ENCODE assay signal across 25 cellular contexts in the genomic region with DNA sequence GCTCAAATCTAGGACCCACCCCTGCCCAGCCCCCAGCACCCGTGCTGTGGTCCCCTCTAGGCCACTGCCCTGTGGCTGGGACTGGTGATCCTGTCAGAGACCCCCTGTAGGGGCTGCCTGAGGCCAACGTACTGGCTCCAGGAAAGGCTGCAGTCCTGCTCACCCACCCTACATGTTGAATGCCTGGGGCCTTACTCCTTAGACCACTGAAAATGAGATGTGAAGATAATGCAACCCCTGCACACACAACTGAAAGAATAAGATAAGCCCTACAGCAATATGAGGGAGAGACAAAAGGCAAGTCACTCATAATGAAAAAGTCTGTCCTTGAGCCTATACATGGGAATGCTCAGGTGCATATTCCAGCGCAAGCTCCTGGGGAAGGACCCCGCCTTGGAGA. TPM values are rescaled to one million over a fixed set of nuclear protein-coding genes. Genes with fewer than 3 reads are reported as not detected.
DNase-seq lines count a peak whose midpoint lies in the region; ATAC-seq, FAIRE-seq and TF ChIP-seq lines count a peak whose summit lies in the region.
"Had no signal": no experiment of that assay in that cellular context is flagged by ENCODE, and none has a peak within 500 bp of the region (broad histone marks: within the 10 kb centered on the region; RNA-seq: fewer than 3 reads in every experiment).

No MANE protein-coding gene starts in this region.

- in situ Hi-C loops in K562 (cut with MboI) (no loop called here), GM13977 (cut with MboI; ENCODE audit: low pct_unique_long_range_greater_than_20kb, low sequenced_read_pairs, unreplicated experiment) (loop anchor here (25.0 kb wide), 1 partner anchor 141 kb away; no protein-coding TSS in a partner anchor)

- CTCF ChIA-PET in K562 (lab: Yijun Ruan, JAX; ENCODE audit: low intra/inter-chr PET ratio) = no interaction called here

- H3K9me1 ChIP-seq in K562 (ENCODE audit: control insufficient read depth, insufficient read depth, low read length) = no peaks in the 10 kb centered on the region

- TF ChIP-seq CTCF in K562 (IDR thresholded peaks at IDR 0.05 in 2 of 3, conservative IDR thresholded peaks at IDR 0.05 in 1 of 3; ENCODE audit: insufficient read depth in 2 of 3, low read depth in 1 of 3, low read length in 3 of 3) = no peak
- TF ChIP-seq CTCF in kidney (IDR thresholded peaks at IDR 0.05; ENCODE audit: borderline replicate concordance, extremely low read depth, insufficient read depth) = no peak
- TF ChIP-seq CTCF in GM13977 (IDR thresholded peaks at IDR 0.05; ENCODE audit: extremely low read depth, insufficient read depth, missing control alignments) = no peak

- H3K4me3 ChIP-seq in K562 = no peak overlapping the region
- no peak overlapping the region for H3K4me3 ChIP-seq in kidney (ENCODE audit: low read length in 2 of 2)
- H3K4me3 ChIP-seq: A549; BLaER1 treated with 17β-estradiol and CSF1 and Interleukin-3, amounts not matched to agents 10 nM and 100 nM had no signal

- no peaks in the 10 kb centered on the region for H3K9me3 Mint-ChIP-seq in stimulated activated memory B cell treated with anti-CD40 and anti-IgM and Interleukin-4, amounts not matched to agents 10 μg/mL and 1 μg/mL and 100 μg/mL, for 72 hours
- H3K9me3 Mint-ChIP-seq: CD14-positive monocyte; CD4-positive, alpha-beta T cell; CD8-positive, alpha-beta memory T cell had no signal

- H3K9me3 ChIP-seq in K562 (replicated peaks; ENCODE audit: control insufficient read depth, insufficient read depth, low read depth, low read length) = no peaks in the 10 kb centered on the region
- no peaks in the 10 kb centered on the region for H3K9me3 ChIP-seq in kidney (ENCODE audit: control insufficient read depth in 1 of 2, low read length in 2 of 2)
- H3K9me3 ChIP-seq: A549; BE2C; BLaER1 treated with 17β-estradiol and CSF1 and Interleukin-3, amounts not matched to agents 10 nM and 100 nM had no signal

- H3K27ac Mint-ChIP-seq in stimulated activated memory B cell treated with anti-CD40 and anti-IgM and Interleukin-4, amounts not matched to agents 10 μg/mL and 1 μg/mL and 100 μg/mL, for 72 hours = no peak overlapping the region
- H3K27ac Mint-ChIP-seq: CD14-positive monocyte; CD4-positive, alpha-beta T cell had no signal

- H3K27ac ChIP-seq in K562 (ENCODE audit: extremely low read depth, low read depth, low read length) (no peak overlapping the region), kidney (ENCODE audit: low read depth in 2 of 2, low read length in 2 of 2) (no peak overlapping the region)
- H3K27ac ChIP-seq: A549; BLaER1 treated with 17β-estradiol and CSF1 and Interleukin-3, amounts not matched to agents 10 nM and 100 nM had no signal

- FAIRE-seq in K562 (lab: Jason Lieb, UNC) = no peak
- no peak for FAIRE-seq in kidney (lab: Jason Lieb, UNC)
- FAIRE-seq: A549, D721Med, GM12891, H1 had no signal

- H3K27me3 Mint-ChIP-seq in stimulated activated memory B cell treated with anti-CD40 and anti-IgM and Interleukin-4, amounts not matched to agents 10 μg/mL and 1 μg/mL and 100 μg/mL, for 72 hours = peaks cover 26% of the 10 kb centered on the region
- H3K27me3 Mint-ChIP-seq: CD4-positive, alpha-beta T cell had no signal

- BruUV-seq in K562 (replicated peaks; lab: Mats Ljungman, UMichigan) = no TSS peak

- H3K36me3 ChIP-seq in K562 (ENCODE audit: control insufficient read depth, insufficient read depth, low read length) = no peaks in the 10 kb centered on the region
- no peaks in the 10 kb centered on the region for H3K36me3 ChIP-seq in kidney (ENCODE audit: control insufficient read depth in 1 of 2, insufficient read depth in 2 of 2, low read length in 2 of 2)
- H3K36me3 ChIP-seq: BE2C; BLaER1 treated with 17β-estradiol and CSF1 and Interleukin-3, amounts not matched to agents 10 nM and 100 nM had no signal

- 0% methylated on average over 4 of the region's 4 CpGs for WGBS in K562 (ENCODE audit: insufficient coverage, low coverage, missing lambda C conversion rate)

- POLR2A ChIA-PET in K562 (lab: Yijun Ruan, JAX) = interaction anchor here (1.0 kb wide), 1 partner anchor 9 kb away, joined by 3 read pairs; no protein-coding TSS in a partner anchor

- H3K9ac ChIP-seq in K562 (ENCODE audit: insufficient read depth in 1 of 2, low read depth in 2 of 2, low read length in 2 of 2) (no peak overlapping the region), kidney (ENCODE audit: low read length in 2 of 2) (no peak overlapping the region)
- H3K9ac ChIP-seq: BLaER1 treated with 17β-estradiol and CSF1 and Interleukin-3, amounts not matched to agents 10 nM and 100 nM had no signal

- no peak for TF ChIP-seq POLR2A in K562 (conservative IDR thresholded peaks at IDR 0.05)

- peaks cover 4 to 8% of the 10 kb centered on the region in 2 experiments; a peak in 3 of 5 replicates for H3K4me1 ChIP-seq in K562 (replicated peaks in 1 of 2; ENCODE audit: control insufficient read depth in 2 of 2, insufficient read depth in 2 of 2, low read length in 2 of 2)
- H3K4me1 ChIP-seq in kidney (ENCODE audit: control insufficient read depth in 1 of 2, insufficient read depth in 1 of 2, low read depth in 1 of 2, low read length in 2 of 2) = no peaks in the 10 kb centered on the region
- H3K4me1 ChIP-seq: A549, BE2C had no signal

- TF ChIP-seq RAD21 in K562 (CRISPR knock-in tag; conservative IDR thresholded peaks at IDR 0.05 in 1 of 2, IDR thresholded peaks at IDR 0.05 in 1 of 2) = no peak

- no peaks in the 10 kb centered on the region for H3K36me3 Mint-ChIP-seq in stimulated activated memory B cell treated with anti-CD40 and anti-IgM and Interleukin-4, amounts not matched to agents 10 μg/mL and 1 μg/mL and 100 μg/mL, for 72 hours
- H3K36me3 Mint-ChIP-seq: CD14-positive monocyte; CD8-positive, alpha-beta memory T cell had no signal

- H2AFZ ChIP-seq in K562 (ENCODE audit: low read depth, low read length) = no peak overlapping the region

- peaks cover 22 to 63% of the 10 kb centered on the region in 2 experiments for H3K27me3 ChIP-seq in K562 (ENCODE audit: control insufficient read depth in 2 of 2, insufficient read depth in 2 of 2, low read length in 2 of 2)
- H3K27me3 ChIP-seq: BE2C; BLaER1 treated with 17β-estradiol and CSF1 and Interleukin-3, amounts not matched to agents 10 nM and 100 nM had no signal

- no peaks in the 10 kb centered on the region for H3K4me1 Mint-ChIP-seq in stimulated activated memory B cell treated with anti-CD40 and anti-IgM and Interleukin-4, amounts not matched to agents 10 μg/mL and 1 μg/mL and 100 μg/mL, for 72 hours

- no peaks in the 10 kb centered on the region for H4K20me1 ChIP-seq in K562 (replicated peaks; ENCODE audit: control insufficient read depth, insufficient read depth, low read length)
- H4K20me1 ChIP-seq: BLaER1 treated with 17β-estradiol and CSF1 and Interleukin-3, amounts not matched to agents 10 nM and 100 nM had no signal

- peak; percentile 33 for DNase-seq in OCI-M1 (lab: John Stamatoyannopoulos, UW)
- DNase-seq in K562 (ENCODE audit: extremely low read depth in 1 of 4, low spot score in 3 of 4) = peak in 2 of 4 experiments; percentile 21 to 32
- DNase-seq in kidney = peak; percentile 48
- DNase-seq in NCI-H69 (lab: John Stamatoyannopoulos, UW) = no peak
- DNase-seq in GOT3 (lab: John Stamatoyannopoulos, UW) = no peak
- DNase-seq in GM13977 (ENCODE audit: low spot score) = no peak
- DNase-seq: 8988T; ACHN; AML-193; BE2C; CD4-positive, alpha-beta T cell; CD8-positive, alpha-beta memory T cell; DMS 273 treated with DMSO at 0.1 percent for 48 hours; DMS79; EL; GDM1; H7; HCEC 1CT had no signal

- no peak overlapping the region for H3K4me3 Mint-ChIP-seq in stimulated activated memory B cell treated with anti-CD40 and anti-IgM and Interleukin-4, amounts not matched to agents 10 μg/mL and 1 μg/mL and 100 μg/mL, for 72 hours
- H3K4me3 Mint-ChIP-seq: CD14-positive monocyte; CD4-positive, alpha-beta T cell; CD8-positive, alpha-beta memory T cell had no signal

- H3K4me2 ChIP-seq in K562 (ENCODE audit: insufficient read depth, low read length) = no peak overlapping the region
- H3K4me2 ChIP-seq: A549; BLaER1 treated with 17β-estradiol and CSF1 and Interleukin-3, amounts not matched to agents 10 nM and 100 nM had no signal

- peak; percentile 44; the same call in 2 of the 3 replicates for ATAC-seq in K562
- ATAC-seq in stimulated activated memory B cell treated with anti-CD40 and anti-IgM and Interleukin-4, amounts not matched to agents 10 μg/mL and 1 μg/mL and 100 μg/mL, for 72 hours = peak; percentile 8
- ATAC-seq: A549 had no signal

- intact Hi-C loops in K562 (cut with micrococcal nuclease) (no loop called here), kidney (cut with DNase I) (loop anchor here (10.0 kb wide), 1 partner anchor 134 kb away; no protein-coding TSS in a partner anchor)

- no peak for TF ChIP-seq EP300 in K562 (IDR thresholded peaks at IDR 0.05; ENCODE audit: low read length)

- H3K79me2 ChIP-seq in K562 (ENCODE audit: control insufficient read depth, insufficient read depth, low read length) = no peaks in the 10 kb centered on the region

RNA-seq across cellular contexts. Expression of gene WNK2, which starts 12.7 kb away (rescaled TPM):
- total RNA-seq in K562 (2011; cell fraction: chromatin; rRNA removed; ENCODE audit: low replicate concordance) = 5.1 and 9.4 TPM in 2 replicates
- total RNA-seq in K562 (2011; cell fraction: nucleolus; rRNA removed) = 1.5 and 1.6 TPM in 2 replicates
- 4.0 and 4.5 TPM in 2 replicates for total RNA-seq in K562 (2011; cell fraction: nucleoplasm; rRNA removed)
- total RNA-seq in K562 (2014; rRNA removed) = 0.64 and 1.9 TPM in 2 replicates
- 0.36 and 0.41 TPM in 2 replicates for total RNA-seq in K562 (2014; rRNA removed; fragmentation: Illumina TruSeq; extraction: Trizol)
- total RNA-seq in K562 (2015; rRNA removed; fragmentation: Illumina TruSeq; extraction: Trizol) = 0.40 and 0.60 TPM in 2 replicates
- total RNA-seq in K562 (2021) = 3.3 TPM in 2 replicates
- polyA plus RNA-seq in K562 (2011; rRNA removed) = 0.28 and 0.45 TPM in 2 replicates
- 0.15 and 0.75 TPM in 2 replicates for polyA plus RNA-seq in K562 (2011; cell fraction: cytosol; rRNA removed)
- polyA plus RNA-seq in K562 (2011; cell fraction: nucleus; rRNA removed) = 0.73 and 2.4 TPM in 2 replicates
- 1.9 and 2.2 TPM in 2 replicates for polyA plus RNA-seq in K562 (2012)
- polyA plus RNA-seq in K562 (2014; fragmentation: Illumina TruSeq; extraction: Trizol) = 0.73 and 1.7 TPM in 2 replicates
- not detected for polyA plus RNA-seq in K562 (2014; fragmentation: Nextera tagmentation; extraction: Ambion mirVana)
- 1.4 and 1.8 TPM in 2 replicates for polyA plus RNA-seq in K562 (2014; rRNA removed)
- 0.27 and 0.77 TPM in 2 replicates for polyA minus RNA-seq in K562 (2011; rRNA and poly(A)+ RNA removed)
- 0.67 TPM in 1 of 2 replicates, not detected in the other for polyA minus RNA-seq in K562 (2011; cell fraction: cytosol; rRNA and poly(A)+ RNA removed)
- polyA minus RNA-seq in K562 (2011; cell fraction: nucleus; rRNA and poly(A)+ RNA removed) = 0.89 and 1.2 TPM in 2 replicates
- 4.8 TPM for total RNA-seq in kidney
- 1.5 TPM for polyA plus RNA-seq in kidney (ENCODE audit: insufficient read depth, low read depth, low replicate concordance)
- polyA plus RNA-seq: CD14-positive monocyte; CD8-positive, alpha-beta memory T cell had no signal

RNA-seq across cellular contexts. Expression of gene NINJ1, which starts 37.2 kb away (rescaled TPM):
- total RNA-seq in K562 (2011; cell fraction: chromatin; rRNA removed; ENCODE audit: low replicate concordance) = 3.9 and 9.8 TPM in 2 replicates
- total RNA-seq in K562 (2011; cell fraction: nucleolus; rRNA removed) = 5.9 and 7.5 TPM in 2 replicates
- 6.2 and 9.3 TPM in 2 replicates for total RNA-seq in K562 (2011; cell fraction: nucleoplasm; rRNA removed)
- total RNA-seq in K562 (2014; rRNA removed) (8.2 and 14.7 TPM in 2 replicates), K562 (2014; rRNA removed; fragmentation: Illumina TruSeq; extraction: Trizol) (0.77 and 1.9 TPM in 2 replicates), K562 (2015; rRNA removed; fragmentation: Illumina TruSeq; extraction: Trizol) (4.8 and 4.9 TPM in 2 replicates), K562 (2021) (8.3 and 8.4 TPM in 2 replicates), kidney (56.3 TPM)
- polyA plus RNA-seq in K562 (2011; rRNA removed) (3.2 and 5.8 TPM in 2 replicates), K562 (2014; fragmentation: Illumina TruSeq; extraction: Trizol) (7.6 and 10.8 TPM in 2 replicates), K562 (2014; fragmentation: Nextera tagmentation; extraction: Ambion mirVana) (under 1 TPM; 0.13 to 0.94 TPM), K562 (2014; rRNA removed) (8.4 and 10.7 TPM in 2 replicates), kidney (ENCODE audit: insufficient read depth, low read depth, low replicate concordance) (149 TPM)
- polyA plus RNA-seq in K562 (2011; cell fraction: cytosol; rRNA removed) = 9.7 and 20.4 TPM in 2 replicates
- 4.3 and 6.6 TPM in 2 replicates for polyA plus RNA-seq in K562 (2011; cell fraction: nucleus; rRNA removed)
- 9.7 and 34.7 TPM in 2 replicates for polyA plus RNA-seq in K562 (2012)
- polyA minus RNA-seq in K562 (2011; rRNA and poly(A)+ RNA removed) = 1.6 and 2.2 TPM in 2 replicates
- 2.9 and 7.1 TPM in 2 replicates for polyA minus RNA-seq in K562 (2011; cell fraction: cytosol; rRNA and poly(A)+ RNA removed)
- 3.5 and 6.0 TPM in 2 replicates for polyA minus RNA-seq in K562 (2011; cell fraction: nucleus; rRNA and poly(A)+ RNA removed)

Comparison
In these comparisons a context has a peak if more than half of its experiments do, and no peak if none do; other contexts are left out.
1. DNase-seq: peak in OCI-M1 (single experiment) and kidney (single experiment); none in NCI-H69 (single experiment), GOT3 (single experiment) and GM13977 (single experiment).